In genomic region chr21:28669331-28669730, GRCh38 we compare ENCODE assay signal across 22 cellular contexts.
DNase-seq lines count a peak whose midpoint lies in the region; ATAC-seq, FAIRE-seq and TF ChIP-seq lines count a peak whose summit lies in the region.
"Had no signal": no experiment of that assay in that cellular context is flagged by ENCODE, and none has a peak within 500 bp of the region (broad histone marks: within the 10 kb centered on the region; RNA-seq: fewer than 3 reads in every experiment).

No MANE protein-coding gene starts in this region.

- peak; percentile 49 for ATAC-seq in activated naive CD8-positive, alpha-beta T cell treated with anti-CD3 and anti-CD28 coated beads, Interleukin-2, amount 50 U/mL, for 24 hours
- ATAC-seq in stimulated activated effector memory CD8-positive, alpha-beta T cell treated with anti-CD3 and anti-CD28 coated beads, Interleukin-12 subunit alpha, Interleukin-12 subunit beta, amount 100 ng/mL, for 72 hours: peak; percentile 60
- no peak for ATAC-seq in GM18873 (IDR thresholded peaks at IDR 0.05; ENCODE audit: low FRiP score, unreplicated experiment)
- ATAC-seq: CD8-positive, alpha-beta T cell; GM12878; K562; PC-3 had no signal

- BruUV-seq in endothelial cell of umbilical vein (replicated peaks; lab: Mats Ljungman, UMichigan): no TSS peak

- no peak overlapping the region for H3K27ac Mint-ChIP-seq in activated naive CD8-positive, alpha-beta T cell treated with anti-CD3 and anti-CD28 coated beads, Interleukin-2, amount 50 U/mL, for 24 hours
- no peak overlapping the region for H3K27ac Mint-ChIP-seq in activated naive CD8-positive, alpha-beta T cell treated with anti-CD3 and anti-CD28 coated beads for 36 hours
- H3K27ac Mint-ChIP-seq in stimulated activated effector memory CD8-positive, alpha-beta T cell treated with anti-CD3 and anti-CD28 coated beads, Interleukin-12 subunit alpha, Interleukin-12 subunit beta, amount 100 ng/mL, for 72 hours: peak overlapping the region; percentile 34
- H3K27ac Mint-ChIP-seq: CD8-positive, alpha-beta T cell had no signal

- no peaks in the 10 kb centered on the region for H3K9me3 ChIP-seq in endothelial cell of umbilical vein (replicated peaks; ENCODE audit: control insufficient read depth, insufficient read depth, low read length)

- H4K20me1 ChIP-seq in endothelial cell of umbilical vein (replicated peaks; ENCODE audit: control insufficient read depth, extremely low read depth, insufficient read depth, low read length): no peaks in the 10 kb centered on the region
- H4K20me1 ChIP-seq: BLaER1 had no signal

- H3K79me2 ChIP-seq in endothelial cell of umbilical vein (ENCODE audit: control insufficient read depth, insufficient read depth, low read length): no peaks in the 10 kb centered on the region

- peaks cover 5% of the 10 kb centered on the region for H3K36me3 Mint-ChIP-seq in activated naive CD8-positive, alpha-beta T cell treated with anti-CD3 and anti-CD28 coated beads, Interleukin-2, amount 50 U/mL, for 24 hours (ENCODE audit: low read depth)
- peaks cover 7% of the 10 kb centered on the region for H3K36me3 Mint-ChIP-seq in activated naive CD8-positive, alpha-beta T cell treated with anti-CD3 and anti-CD28 coated beads for 36 hours
- peaks cover 7% of the 10 kb centered on the region for H3K36me3 Mint-ChIP-seq in stimulated activated effector memory CD8-positive, alpha-beta T cell treated with anti-CD3 and anti-CD28 coated beads, Interleukin-12 subunit alpha, Interleukin-12 subunit beta, amount 100 ng/mL, for 72 hours

- no peaks in the 10 kb centered on the region for H3K27me3 Mint-ChIP-seq in activated naive CD8-positive, alpha-beta T cell treated with anti-CD3 and anti-CD28 coated beads, Interleukin-2, amount 50 U/mL, for 24 hours
- no peaks in the 10 kb centered on the region for H3K27me3 Mint-ChIP-seq in activated naive CD8-positive, alpha-beta T cell treated with anti-CD3 and anti-CD28 coated beads for 36 hours

- no peaks in the 10 kb centered on the region for H3K4me1 ChIP-seq in endothelial cell of umbilical vein (ENCODE audit: control insufficient read depth, extremely low read depth, insufficient read depth, low read length)
- H3K4me1 ChIP-seq: BLaER1 had no signal

- no peak overlapping the region for H3K4me3 ChIP-seq in NB4 (ENCODE audit: low read depth, low read length)
- no peak overlapping the region for H3K4me3 ChIP-seq in endothelial cell of umbilical vein (replicated peaks in 1 of 3; ENCODE audit: insufficient read depth in 1 of 3, low read depth in 1 of 3, low read length in 3 of 3)
- H3K4me3 ChIP-seq: BLaER1, GM12878, K562 had no signal

- TF ChIP-seq POLR2A in NB4 (IDR thresholded peaks at IDR 0.05; ENCODE audit: extremely low read depth, insufficient read length) (no peak), endothelial cell of umbilical vein (IDR thresholded peaks at IDR 0.05; ENCODE audit: low read depth, low read length) (no peak)

- H3K9me1 ChIP-seq in endothelial cell of umbilical vein (replicated peaks; ENCODE audit: control insufficient read depth, extremely low read depth, insufficient read depth, low read length): no peaks in the 10 kb centered on the region

- peaks cover 5% of the 10 kb centered on the region for H3K4me1 Mint-ChIP-seq in activated naive CD8-positive, alpha-beta T cell treated with anti-CD3 and anti-CD28 coated beads, Interleukin-2, amount 50 U/mL, for 24 hours
- peaks cover 3% of the 10 kb centered on the region for H3K4me1 Mint-ChIP-seq in activated naive CD8-positive, alpha-beta T cell treated with anti-CD3 and anti-CD28 coated beads for 36 hours
- peaks cover 21% of the 10 kb centered on the region for H3K4me1 Mint-ChIP-seq in stimulated activated effector memory CD8-positive, alpha-beta T cell treated with anti-CD3 and anti-CD28 coated beads, Interleukin-12 subunit alpha, Interleukin-12 subunit beta, amount 100 ng/mL, for 72 hours

- no peak overlapping the region for H3K4me3 Mint-ChIP-seq in activated naive CD8-positive, alpha-beta T cell treated with anti-CD3 and anti-CD28 coated beads, Interleukin-2, amount 50 U/mL, for 24 hours
- no peak overlapping the region for H3K4me3 Mint-ChIP-seq in activated naive CD8-positive, alpha-beta T cell treated with anti-CD3 and anti-CD28 coated beads for 36 hours
- H3K4me3 Mint-ChIP-seq in stimulated activated effector memory CD8-positive, alpha-beta T cell treated with anti-CD3 and anti-CD28 coated beads, Interleukin-12 subunit alpha, Interleukin-12 subunit beta, amount 100 ng/mL, for 72 hours: no peak overlapping the region
- H3K4me3 Mint-ChIP-seq: CD8-positive, alpha-beta T cell had no signal

- CTCF ChIA-PET in endothelial cell of umbilical vein (lab: Charles Lee): no interaction called here

- DNase-seq in activated naive CD8-positive, alpha-beta T cell treated with anti-CD3 and anti-CD28 coated beads, Interleukin-2, amount 50 U/mL, for 24 hours: peak; percentile 2
- no peak for DNase-seq in activated naive CD8-positive, alpha-beta T cell treated with anti-CD3 and anti-CD28 coated beads for 36 hours
- peak; percentile 2 for DNase-seq in NB4 (ENCODE audit: low read depth)
- DNase-seq in endothelial cell of umbilical vein (ENCODE audit: low read depth, low spot score): no peak
- DNase-seq in stimulated activated effector memory CD8-positive, alpha-beta T cell treated with anti-CD3 and anti-CD28 coated beads, Interleukin-12 subunit alpha, Interleukin-12 subunit beta, amount 100 ng/mL, for 72 hours (ENCODE audit: low spot score in 2 of 2): no peak
- no peak for DNase-seq in middle frontal gyrus (ENCODE audit: extremely low spot score, low spot score)
- no peak for DNase-seq in NCI-H2029 treated with DMSO at 0.1 percent for 48 hours (lab: John Stamatoyannopoulos, UW)
- DNase-seq: CD8-positive, alpha-beta T cell; DMS79; NCI-H1105 treated with DMSO at 0.1 percent for 48 hours; NCI-H1694 treated with DMSO at 0.1 percent for 48 hours; NCI-H446; NCI-H69; PC-3 had no signal

- no peak for TF ChIP-seq CTCF in NB4 (IDR thresholded peaks at IDR 0.05; ENCODE audit: low read depth, low read length)
- TF ChIP-seq CTCF in endothelial cell of umbilical vein (IDR thresholded peaks at IDR 0.05; ENCODE audit: extremely low read depth in 1 of 2, insufficient read depth in 1 of 2, low read depth in 1 of 2, low read length in 2 of 2): no peak

- peak overlapping the region; percentile 68 for H2AFZ ChIP-seq in endothelial cell of umbilical vein (ENCODE audit: low read depth, low read length)

- intact Hi-C loops in endothelial cell of umbilical vein (cut with micrococcal nuclease): no loop called here

- POLR2A ChIA-PET in endothelial cell of umbilical vein (lab: Charles Lee): no interaction called here

- no peaks in the 10 kb centered on the region for H3K27me3 ChIP-seq in endothelial cell of umbilical vein (ENCODE audit: control insufficient read depth in 2 of 2, insufficient read depth in 2 of 2, low read length in 2 of 2)
- H3K27me3 ChIP-seq: BLaER1 had no signal

- FAIRE-seq in endothelial cell of umbilical vein (lab: Jason Lieb, UNC): no peak
- FAIRE-seq: A204.1, D721Med, GM12878, H1, K562 had no signal

- H3K9me3 Mint-ChIP-seq in activated naive CD8-positive, alpha-beta T cell treated with anti-CD3 and anti-CD28 coated beads, Interleukin-2, amount 50 U/mL, for 24 hours: no peaks in the 10 kb centered on the region
- H3K9me3 Mint-ChIP-seq in activated naive CD8-positive, alpha-beta T cell treated with anti-CD3 and anti-CD28 coated beads for 36 hours: no peaks in the 10 kb centered on the region
- peaks cover 2% of the 10 kb centered on the region for H3K9me3 Mint-ChIP-seq in stimulated activated effector memory CD8-positive, alpha-beta T cell treated with anti-CD3 and anti-CD28 coated beads, Interleukin-12 subunit alpha, Interleukin-12 subunit beta, amount 100 ng/mL, for 72 hours
- H3K9me3 Mint-ChIP-seq: CD8-positive, alpha-beta T cell had no signal

- no peak overlapping the region for H3K4me2 ChIP-seq in endothelial cell of umbilical vein (ENCODE audit: insufficient read depth, low read length)
- H3K4me2 ChIP-seq: BLaER1 had no signal

- dilution Hi-C loops in endothelial cell of umbilical vein (cut with MboI; ENCODE audit: extremely low pct_ligation_motif_present, low sequenced_read_pairs): no loop called here

- H3K36me3 ChIP-seq in endothelial cell of umbilical vein (ENCODE audit: control insufficient read depth in 2 of 2, extremely low read depth in 1 of 2, insufficient read depth in 2 of 2, low read length in 2 of 2): no peaks in the 10 kb centered on the region
- H3K36me3 ChIP-seq: BLaER1 had no signal

- H3K27ac ChIP-seq in endothelial cell of umbilical vein (ENCODE audit: insufficient read depth, low read depth, low read length): no peak overlapping the region
- H3K27ac ChIP-seq: BLaER1, RWPE1 had no signal

- H3K9ac ChIP-seq in endothelial cell of umbilical vein (replicated peaks; ENCODE audit: extremely low read depth, insufficient read depth, low read length): no peak overlapping the region
- H3K9ac ChIP-seq: BLaER1 had no signal

TF ChIP-seq in endothelial cell of umbilical vein, 7 proteins besides CTCF, POLR2A, EP300 and RAD21:
- no peak for TF ChIP-seq MAX (IDR thresholded peaks at IDR 0.05; ENCODE audit: insufficient read depth, insufficient read length)
- no peak for TF ChIP-seq MYC (IDR thresholded peaks at IDR 0.05; ENCODE audit: low read depth, low read length)
- TF ChIP-seq EZH2 (IDR thresholded peaks at IDR 0.05; ENCODE audit: borderline replicate concordance, low read depth, low read length, severe bottlenecking): no peak
- no peak for TF ChIP-seq GATA2 (IDR thresholded peaks at IDR 0.05; ENCODE audit: insufficient read depth, insufficient read length, low read depth, low read length)
- no peak for TF ChIP-seq JUN (IDR thresholded peaks at IDR 0.05; ENCODE audit: borderline replicate concordance, insufficient read depth, insufficient read length, low read depth)
- TF ChIP-seq POLR2AphosphoS5 (IDR thresholded peaks at IDR 0.05; ENCODE audit: insufficient read depth, low read depth, low read length): no peak
- no peak for TF ChIP-seq FOS (IDR thresholded peaks at IDR 0.05; ENCODE audit: borderline replicate concordance, insufficient read depth, low read length)

Comparison
In these comparisons a context has a peak if more than half of its experiments do, and no peak if none do; other contexts are left out.
1. DNase-seq: peak in activated naive CD8-positive, alpha-beta T cell treated with anti-CD3 and anti-CD28 coated beads, Interleukin-2, amount 50 U/mL, for 24 hours (single experiment) and NB4 (single experiment); none in activated naive CD8-positive, alpha-beta T cell treated with anti-CD3 and anti-CD28 coated beads for 36 hours (single experiment), endothelial cell of umbilical vein (single experiment), stimulated activated effector memory CD8-positive, alpha-beta T cell treated with anti-CD3 and anti-CD28 coated beads, Interleukin-12 subunit alpha, Interleukin-12 subunit beta, amount 100 ng/mL, for 72 hours (0 of 2), middle frontal gyrus (single experiment) and NCI-H2029 treated with DMSO at 0.1 percent for 48 hours (single experiment).